In the genomic region with DNA sequence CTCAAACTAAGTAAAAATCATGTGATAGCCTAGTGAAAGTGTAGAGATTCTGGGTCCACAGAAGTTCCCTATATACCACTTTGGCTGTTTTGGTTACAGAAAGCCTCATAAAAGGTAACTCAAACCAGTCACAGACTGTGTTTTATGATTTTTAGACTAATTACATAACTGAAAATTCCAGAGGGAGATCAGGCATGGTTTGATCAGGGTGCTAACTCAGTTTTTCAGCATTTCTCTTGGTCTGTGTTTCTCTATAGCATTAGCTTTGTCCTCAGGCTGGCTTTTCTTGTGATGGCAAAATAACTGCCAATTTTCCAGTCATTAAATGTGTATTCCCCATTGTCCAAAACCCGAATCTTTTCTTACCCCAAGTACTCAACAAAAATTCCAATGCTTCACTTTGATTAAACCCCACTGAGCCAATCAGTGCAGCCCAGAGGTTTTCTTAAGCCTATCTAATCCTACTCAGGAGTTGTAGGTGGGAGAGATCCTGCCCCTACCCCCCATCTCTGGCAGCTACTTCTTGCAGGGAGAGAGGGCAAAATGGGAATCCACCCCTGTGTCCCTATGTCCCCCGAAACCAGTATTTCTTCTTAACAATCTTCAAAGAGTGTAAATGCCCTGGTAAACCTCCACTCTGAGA, we compare ENCODE assay signal across 1 cellular context.
TF ChIP-seq lines count a peak whose summit lies in the region.

No MANE protein-coding gene starts in this region.

TF ChIP-seq in HEK293, 187 proteins besides CTCF, POLR2A, EP300 and RAD21 (continued from another document):
- TF ChIP-seq, protein P1, sequence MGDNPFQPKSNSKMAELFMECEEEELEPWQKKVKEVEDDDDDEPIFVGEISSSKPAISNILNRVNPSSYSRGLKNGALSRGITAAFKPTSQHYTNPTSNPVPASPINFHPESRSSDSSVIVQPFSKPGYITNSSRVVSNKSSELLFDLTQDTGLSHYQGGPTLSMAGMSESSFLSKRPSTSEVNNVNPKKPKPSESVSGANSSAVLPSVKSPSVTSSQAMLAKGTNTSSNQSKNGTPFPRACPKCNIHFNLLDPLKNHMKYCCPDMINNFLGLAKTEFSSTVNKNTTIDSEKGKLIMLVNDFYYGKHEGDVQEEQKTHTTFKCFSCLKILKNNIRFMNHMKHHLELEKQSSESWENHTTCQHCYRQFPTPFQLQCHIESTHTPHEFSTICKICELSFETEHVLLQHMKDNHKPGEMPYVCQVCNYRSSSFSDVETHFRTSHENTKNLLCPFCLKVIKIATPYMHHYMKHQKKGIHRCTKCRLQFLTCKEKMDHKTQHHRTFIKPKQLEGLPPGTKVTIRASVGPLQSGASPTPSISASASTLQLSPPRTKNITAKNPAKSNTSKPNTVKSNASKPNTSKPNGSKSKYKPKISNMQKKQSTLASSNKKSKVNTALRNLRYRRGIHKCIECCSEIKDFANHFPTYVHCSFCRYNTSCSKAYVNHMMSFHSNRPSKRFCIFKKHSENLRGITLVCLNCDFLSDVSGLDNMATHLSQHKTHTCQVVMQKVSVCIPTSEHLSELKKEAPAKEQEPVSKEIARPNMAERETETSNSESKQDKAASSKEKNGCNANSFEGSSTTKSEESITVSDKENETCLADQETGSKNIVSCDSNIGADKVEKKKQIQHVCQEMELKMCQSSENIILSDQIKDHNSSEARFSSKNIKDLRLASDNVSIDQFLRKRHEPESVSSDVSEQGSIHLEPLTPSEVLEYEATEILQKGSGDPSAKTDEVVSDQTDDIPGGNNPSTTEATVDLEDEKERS (tag by site-specific recombination; IDR thresholded peaks at IDR 0.05) = peak; percentile 89
- TF ChIP-seq ZFP37 (tag by site-specific recombination; IDR thresholded peaks at IDR 0.05) = no peak
